14 cellular contexts compared by ENCODE assay signal in genomic region chr16:50781043-50781442, GRCh38. TPM values are rescaled to one million over a fixed set of nuclear protein-coding genes. Genes with fewer than 3 reads are reported as not detected.
DNase-seq lines count a peak whose midpoint lies in the region; ATAC-seq, FAIRE-seq and TF ChIP-seq lines count a peak whose summit lies in the region.
"Had no signal": no experiment of that assay in that cellular context is flagged by ENCODE, and none has a peak within 500 bp of the region (broad histone marks: within the 10 kb centered on the region; RNA-seq: fewer than 3 reads in every experiment).

No MANE protein-coding gene starts in this region.

- no peaks in the 10 kb centered on the region for H3K27me3 Mint-ChIP-seq in activated naive CD4-positive, alpha-beta T cell treated with anti-CD3 and anti-CD28 coated beads, Interleukin-2, amount 50 U/mL, for 24 hours
- H3K27me3 Mint-ChIP-seq in progenitor cell of endocrine pancreas: no peaks in the 10 kb centered on the region

- H3K36me3 Mint-ChIP-seq in activated naive CD4-positive, alpha-beta T cell treated with anti-CD3 and anti-CD28 coated beads, Interleukin-2, amount 50 U/mL, for 24 hours: peaks cover 36% of the 10 kb centered on the region
- peaks cover 20% of the 10 kb centered on the region for H3K36me3 Mint-ChIP-seq in progenitor cell of endocrine pancreas (ENCODE audit: insufficient read depth)

- peaks cover 59% of the 10 kb centered on the region for H3K4me1 Mint-ChIP-seq in activated naive CD4-positive, alpha-beta T cell treated with anti-CD3 and anti-CD28 coated beads, Interleukin-2, amount 50 U/mL, for 24 hours
- H3K4me1 Mint-ChIP-seq in progenitor cell of endocrine pancreas (ENCODE audit: low read depth): peaks cover 12% of the 10 kb centered on the region

- H3K4me3 ChIP-seq in H1 (ENCODE audit: extremely low read depth in 1 of 4, insufficient read depth in 2 of 4, low read depth in 3 of 4, low read length in 4 of 4) (no peak overlapping the region), sigmoid colon (no peak overlapping the region)
- H3K4me3 ChIP-seq: BLaER1, ovary had no signal

- H2BK15ac ChIP-seq in H1 (ENCODE audit: low read length): no peak overlapping the region

- TF ChIP-seq POLR2A in H1 (IDR thresholded peaks at IDR 0.05; ENCODE audit: control extremely low read depth in 1 of 2, low read depth in 2 of 2, low read length in 2 of 2): no peak
- no peak for TF ChIP-seq POLR2A in sigmoid colon (IDR thresholded peaks at IDR 0.05)

- DNase-seq in activated naive CD4-positive, alpha-beta T cell (lab: John Stamatoyannopoulos, UW): no peak
- DNase-seq in RKO (ENCODE audit: low spot score) (peak; percentile 22), H1 (ENCODE audit: low read depth in 1 of 2, low spot score in 2 of 2) (peak in 1 of 2 experiments; percentile 13), progenitor cell of endocrine pancreas (ENCODE audit: low spot score, unreplicated experiment) (no peak), sigmoid colon (no peak)
- DNase-seq: NCI-H1436 treated with DMSO at 0.1 percent for 48 hours, OCI-M1, ovary had no signal

- H3K4me3 Mint-ChIP-seq in activated naive CD4-positive, alpha-beta T cell treated with anti-CD3 and anti-CD28 coated beads, Interleukin-2, amount 50 U/mL, for 24 hours: peak overlapping the region; percentile 60
- H3K4me3 Mint-ChIP-seq in progenitor cell of endocrine pancreas (ENCODE audit: low read depth): no peak overlapping the region

- no peak overlapping the region for H3K18ac ChIP-seq in H1 (ENCODE audit: extremely low read depth, low read length)

- no peak overlapping the region for H3K23ac ChIP-seq in H1 (ENCODE audit: insufficient read length)

- no peak overlapping the region for H2BK5ac ChIP-seq in H1 (ENCODE audit: low read depth, low read length)

- no peak overlapping the region for H3K14ac ChIP-seq in H1 (ENCODE audit: insufficient read length)

- no peak overlapping the region for H4K91ac ChIP-seq in H1 (replicated peaks; ENCODE audit: insufficient read length, low read length)

- CTCF ChIA-PET in H1 (lab: Charles Lee; ENCODE audit: partially characterized antibody): interaction anchor here (0.6 to 2.3 kb wide), 20 partner anchors 12 to 1029 kb away, joined by 3 to 17 read pairs (median 3); no protein-coding TSS in a partner anchor

- WGBS in H1 (ENCODE audit: extremely low coverage in 1 of 2, insufficient coverage in 1 of 2, insufficient read length in 1 of 2, insufficient replicate concordance in 2 of 2, low coverage in 1 of 2, low lambda C conversion rate in 2 of 2, missing lambda C conversion rate in 1 of 2), 2 experiments: 81% methylated on average over 7 of the region's 7 CpGs; no CpG with 5 or more reads in 1 of the 2 experiments
- WGBS in sigmoid colon, 2 donors: 91 to 94% methylated on average over 7 of the region's 7 CpGs

- H4K8ac ChIP-seq in H1 (ENCODE audit: extremely low read depth, insufficient read depth, low read length): no peak overlapping the region

- no peaks in the 10 kb centered on the region for H3K23me2 ChIP-seq in H1 (ENCODE audit: low read depth, low read length)

- no peak overlapping the region for H3K4me2 ChIP-seq in H1 (ENCODE audit: insufficient read depth in 1 of 2, low read depth in 2 of 2, low read length in 2 of 2)
- H3K4me2 ChIP-seq: BLaER1 had no signal

- TF ChIP-seq EP300 in H1 (IDR thresholded peaks at IDR 0.05; ENCODE audit: borderline replicate concordance in 1 of 2, low read depth in 2 of 2, low read length in 2 of 2): no peak
- no peak for TF ChIP-seq EP300 in sigmoid colon (IDR thresholded peaks at IDR 0.05)

- H3K79me2 ChIP-seq in H1 (ENCODE audit: control insufficient read depth in 1 of 2, insufficient read depth in 2 of 2, low read length in 2 of 2): no peaks in the 10 kb centered on the region

- no peaks in the 10 kb centered on the region for H3K79me1 ChIP-seq in H1 (ENCODE audit: low read depth, low read length)

- H4K20me1 ChIP-seq in H1 (replicated peaks in 1 of 2; ENCODE audit: control insufficient read depth in 1 of 2, insufficient read depth in 2 of 2, low read length in 2 of 2): no peaks in the 10 kb centered on the region
- H4K20me1 ChIP-seq: BLaER1 had no signal

- no peak overlapping the region for H3K9ac ChIP-seq in H1 (replicated peaks in 1 of 4; ENCODE audit: extremely low read depth in 1 of 4, low read depth in 3 of 4, low read length in 3 of 4)
- H3K9ac ChIP-seq: BLaER1 had no signal

- TF ChIP-seq RAD21 in H1 (IDR thresholded peaks at IDR 0.05 in 1 of 2, conservative IDR thresholded peaks at IDR 0.05 in 1 of 2; ENCODE audit: low read depth in 2 of 2, low read length in 2 of 2): peak; percentile 24 to 46; a peak in 3 of 4 replicates

- no peaks in the 10 kb centered on the region; a peak in 1 of 8 replicates for H3K36me3 ChIP-seq in H1 (ENCODE audit: control insufficient read depth in 2 of 4, insufficient read depth in 4 of 4, low read length in 3 of 4)
- peaks cover 0 to 79% (median 15%) of the 10 kb centered on the region in 4 donors for H3K36me3 ChIP-seq in sigmoid colon
- H3K36me3 ChIP-seq: ovary had no signal

- intact Hi-C loops in sigmoid colon (cut with DNase I): no loop called here

- ATAC-seq in GM21367 (IDR thresholded peaks at IDR 0.05; ENCODE audit: unreplicated experiment) (no peak), GM18867 (IDR thresholded peaks at IDR 0.05; ENCODE audit: unreplicated experiment) (no peak)

- no peak overlapping the region for H3K27ac ChIP-seq in H1 (ENCODE audit: low read depth, low read length)
- H3K27ac ChIP-seq in sigmoid colon: no peak overlapping the region
- H3K27ac ChIP-seq: BLaER1, ovary had no signal

- no peak overlapping the region for H2AK5ac ChIP-seq in H1 (ENCODE audit: low read depth, low read length)

- no peak overlapping the region for H2BK120ac ChIP-seq in H1 (replicated peaks; ENCODE audit: low read depth, low read length)

- no peak for FAIRE-seq in H1 (lab: Jason Lieb, UNC)
- FAIRE-seq: GM12892, urothelium cell line had no signal

- H3K9me3 ChIP-seq in H1 (ENCODE audit: insufficient read depth in 2 of 2, low read depth in 1 of 2, low read length in 1 of 2): no peaks in the 10 kb centered on the region
- no peaks in the 10 kb centered on the region for H3K9me3 ChIP-seq in sigmoid colon
- H3K9me3 ChIP-seq: BLaER1, ovary had no signal

- no peaks in the 10 kb centered on the region for H3K4me1 ChIP-seq in H1 (replicated peaks in 1 of 4; ENCODE audit: control insufficient read depth in 3 of 4, insufficient read depth in 4 of 4, low read length in 3 of 4)
- no peaks in the 10 kb centered on the region for H3K4me1 ChIP-seq in sigmoid colon
- H3K4me1 ChIP-seq: BLaER1 had no signal

- H3K27me3 ChIP-seq in H1 (replicated peaks in 1 of 4; ENCODE audit: control insufficient read depth in 3 of 4, extremely low read depth in 1 of 4, insufficient read depth in 3 of 4, low read length in 3 of 4) (no peaks in the 10 kb centered on the region), sigmoid colon (no peaks in the 10 kb centered on the region)
- H3K27me3 ChIP-seq: BLaER1, ovary had no signal

- H2BK12ac ChIP-seq in H1 (ENCODE audit: low read depth, low read length): no peak overlapping the region

- no peak overlapping the region for H2AFZ ChIP-seq in H1 (ENCODE audit: low read length)

- H3K27ac Mint-ChIP-seq in activated naive CD4-positive, alpha-beta T cell treated with anti-CD3 and anti-CD28 coated beads, Interleukin-2, amount 50 U/mL, for 24 hours: peak overlapping the region; percentile 83
- no peak overlapping the region for H3K27ac Mint-ChIP-seq in progenitor cell of endocrine pancreas

- no peak overlapping the region for H3K4ac ChIP-seq in H1 (replicated peaks; ENCODE audit: insufficient read length, low read depth, low read length)

- POLR2A ChIA-PET in H1 (lab: Charles Lee; ENCODE audit: partially characterized antibody): interaction anchor here (0.6 to 0.7 kb wide), 3 partner anchors 23 to 29 kb away, joined by 3 read pairs; no protein-coding TSS in a partner anchor

- no peak overlapping the region for H3K56ac ChIP-seq in H1 (replicated peaks; ENCODE audit: insufficient read length, low read depth, low read length)

- no peak overlapping the region for H4K5ac ChIP-seq in H1 (ENCODE audit: insufficient read length, low read depth, low read length)

- TF ChIP-seq CTCF in H1 (IDR thresholded peaks at IDR 0.05; ENCODE audit: control extremely low read depth in 1 of 3, insufficient read depth in 1 of 3, low read depth in 1 of 3, low read length in 3 of 3): peak; percentile 50 to 79 (median 55)
- peak; percentile 26 for TF ChIP-seq CTCF in progenitor cell of endocrine pancreas (IDR thresholded peaks at IDR 0.05; ENCODE audit: unreplicated experiment)
- TF ChIP-seq CTCF in sigmoid colon (IDR thresholded peaks at IDR 0.05): no peak

- no peaks in the 10 kb centered on the region for H3K9me3 Mint-ChIP-seq in activated naive CD4-positive, alpha-beta T cell treated with anti-CD3 and anti-CD28 coated beads, Interleukin-2, amount 50 U/mL, for 24 hours
- no peaks in the 10 kb centered on the region for H3K9me3 Mint-ChIP-seq in progenitor cell of endocrine pancreas (ENCODE audit: low read depth)

- no peak overlapping the region for H2BK20ac ChIP-seq in H1 (ENCODE audit: low read length)

TF ChIP-seq in H1, 55 proteins besides CTCF, POLR2A, EP300 and RAD21 (continues in another document):
- TF ChIP-seq, protein P1, sequence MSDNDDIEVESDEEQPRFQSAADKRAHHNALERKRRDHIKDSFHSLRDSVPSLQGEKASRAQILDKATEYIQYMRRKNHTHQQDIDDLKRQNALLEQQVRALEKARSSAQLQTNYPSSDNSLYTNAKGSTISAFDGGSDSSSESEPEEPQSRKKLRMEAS (IDR thresholded peaks at IDR 0.05): no peak
- TF ChIP-seq ASH2L (IDR thresholded peaks at IDR 0.05; ENCODE audit: low read length) (no peak), CREB1 (IDR thresholded peaks at IDR 0.05) (no peak), CEBPB (IDR thresholded peaks at IDR 0.05; ENCODE audit: low read depth, low read length) (peak; percentile 74), SIRT6 (IDR thresholded peaks at IDR 0.05; ENCODE audit: low read length) (no peak)
- TF ChIP-seq, protein P2, sequence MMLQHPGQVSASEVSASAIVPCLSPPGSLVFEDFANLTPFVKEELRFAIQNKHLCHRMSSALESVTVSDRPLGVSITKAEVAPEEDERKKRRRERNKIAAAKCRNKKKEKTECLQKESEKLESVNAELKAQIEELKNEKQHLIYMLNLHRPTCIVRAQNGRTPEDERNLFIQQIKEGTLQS (IDR thresholded peaks at IDR 0.05; ENCODE audit: insufficient read depth, low read depth, low read length): no peak

RNA-seq across cellular contexts. Expression of gene CYLD, which starts 39.2 kb away (rescaled TPM):
- 18.7 and 18.8 TPM in 2 replicates for total RNA-seq in H1 (2021; fragmentation: NEBNext Ultra II Directional; extraction: Animal tissue kit (Norgen Biotek cat#: 25700))
- polyA plus RNA-seq in H1 (2011; rRNA removed) (2.9 and 3.7 TPM in 2 replicates), sigmoid colon (10 to 100 TPM in 1 of 3 donors, 1 to 10 TPM in 2; 7.9 to 17.6 (median 8.4) TPM)
- polyA plus RNA-seq in H1 (2011; cell fraction: cytosol; rRNA removed): 4.9 TPM
- polyA plus RNA-seq in H1 (2011; cell fraction: nucleus; rRNA removed): 3.4 TPM
- polyA plus RNA-seq in H1 (2012, experiment 1 of 2): 4.2 to 8.5 TPM (median 6.2 TPM) in 4 replicates
- 0.43 TPM for polyA plus RNA-seq in H1 (2012, experiment 2 of 2)
- polyA plus RNA-seq in H1 (2013, experiment 1 of 2): 5.9 TPM
- polyA plus RNA-seq in H1 (2013, experiment 2 of 2): 7.9 TPM
- 8.3 and 9.6 TPM in 2 replicates for polyA minus RNA-seq in H1 (2011; rRNA and poly(A)+ RNA removed)
- polyA minus RNA-seq in H1 (2011; cell fraction: cytosol; rRNA and poly(A)+ RNA removed): 7.7 TPM
- polyA minus RNA-seq in H1 (2011; cell fraction: nucleus; rRNA and poly(A)+ RNA removed): 14.7 TPM
- total RNA-seq in progenitor cell of endocrine pancreas (18.7 and 21.9 TPM in 2 replicates), sigmoid colon (10 to 100 TPM; 29.6 to 45.3 (median 38.5) TPM)

Comparison
In these comparisons a context has a peak if more than half of its experiments do, and no peak if none do; other contexts are left out.
1. CTCF ChIP-seq: peak in H1 (3 of 3) and progenitor cell of endocrine pancreas (single experiment); none in sigmoid colon (0 of 4).